In the genomic region with DNA sequence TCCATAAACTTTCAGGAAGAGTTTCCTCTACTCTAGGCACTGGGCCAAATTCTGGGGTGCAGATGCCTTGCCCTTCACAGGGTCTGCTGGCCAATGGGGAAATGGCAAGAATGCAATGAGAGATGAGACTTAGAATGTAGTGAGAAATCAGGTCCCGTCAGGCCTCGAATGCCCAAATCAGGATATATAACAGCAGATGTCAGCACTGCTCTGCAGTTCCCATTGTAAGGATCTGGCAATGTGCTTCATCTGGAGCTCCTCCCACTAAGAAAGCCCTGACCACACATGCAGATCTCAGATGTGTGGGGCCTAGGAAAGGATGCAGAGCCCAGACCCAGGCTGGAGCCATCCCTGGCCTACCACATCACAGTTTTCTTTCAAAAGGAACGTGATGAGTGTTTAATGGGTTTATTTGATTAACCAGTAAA, we compare ENCODE assay signal across 8 cellular contexts. TPM values are rescaled to one million over a fixed set of nuclear protein-coding genes. Genes with fewer than 3 reads are reported as not detected.
DNase-seq lines count a peak whose midpoint lies in the region; ATAC-seq and TF ChIP-seq lines count a peak whose summit lies in the region.

No MANE protein-coding gene starts in this region.

- H3K27ac ChIP-seq in endodermal cell (ENCODE audit: low read depth, low read length) (no peak overlapping the region), mesendoderm (ENCODE audit: low read depth, low read length) (no peak overlapping the region)

- peaks cover 13% of the 10 kb centered on the region for H3K36me3 Mint-ChIP-seq in endodermal cell (ENCODE audit: low read depth)

- H3K4me3 Mint-ChIP-seq in endodermal cell: no peak overlapping the region

- no peaks in the 10 kb centered on the region for H3K9me3 Mint-ChIP-seq in endodermal cell

- peak; percentile 78 for DNase-seq in BE2C
- DNase-seq in NCI-H446 treated with DMSO at 0.1 percent for 48 hours (lab: John Stamatoyannopoulos, UW): peak; percentile 25
- DNase-seq in endodermal cell: peak; percentile 42
- DNase-seq in mesendoderm: peak; percentile 66
- DNase-seq in activated gamma-delta T cell treated with Interleukin-2 at 50 U/mL for 16 hours: no peak

- H3K4me1 Mint-ChIP-seq in endodermal cell: peaks cover 1% of the 10 kb centered on the region

- no peaks in the 10 kb centered on the region for H3K27me3 ChIP-seq in BE2C
- no peaks in the 10 kb centered on the region for H3K27me3 ChIP-seq in endodermal cell (ENCODE audit: control insufficient read depth, insufficient read depth, low read length, poor library complexity, severe bottlenecking)
- no peaks in the 10 kb centered on the region for H3K27me3 ChIP-seq in mesendoderm (ENCODE audit: insufficient read depth, low read length, poor library complexity)

- no peak overlapping the region for H3K4me3 ChIP-seq in BE2C (ENCODE audit: low read depth, low read length)
- no peak overlapping the region for H3K4me3 ChIP-seq in endodermal cell (ENCODE audit: low read length)
- H3K4me3 ChIP-seq in mesendoderm (ENCODE audit: low read length): no peak overlapping the region

- H3K4me1 ChIP-seq in BE2C: peaks cover 44% of the 10 kb centered on the region
- no peaks in the 10 kb centered on the region for H3K4me1 ChIP-seq in endodermal cell (ENCODE audit: control insufficient read depth, insufficient read depth, low read length)
- peaks cover 4% of the 10 kb centered on the region for H3K4me1 ChIP-seq in mesendoderm (ENCODE audit: control insufficient read depth, low read depth, low read length)

- H3K79me2 ChIP-seq in mesendoderm (ENCODE audit: control insufficient read depth, insufficient read depth, low read length): no peaks in the 10 kb centered on the region

- ATAC-seq in HG03097 (IDR thresholded peaks at IDR 0.05; ENCODE audit: low FRiP score, unreplicated experiment) (no peak), HG03439 (IDR thresholded peaks at IDR 0.05; ENCODE audit: unreplicated experiment) (no peak), GM21526 (IDR thresholded peaks at IDR 0.05; ENCODE audit: low FRiP score, unreplicated experiment) (no peak)

- no peaks in the 10 kb centered on the region for H3K79me1 ChIP-seq in mesendoderm (ENCODE audit: low read length)

- H2BK15ac ChIP-seq in mesendoderm (replicated peaks; ENCODE audit: low read depth): no peak overlapping the region

- H3K23ac ChIP-seq in mesendoderm (ENCODE audit: low read length): no peak overlapping the region

- H3K36me3 ChIP-seq in BE2C: peaks cover 67% of the 10 kb centered on the region
- H3K36me3 ChIP-seq in endodermal cell (ENCODE audit: control insufficient read depth, insufficient read depth, low read length): no peaks in the 10 kb centered on the region
- peaks cover 28% of the 10 kb centered on the region for H3K36me3 ChIP-seq in mesendoderm (ENCODE audit: control insufficient read depth, insufficient read depth, low read length)

- H3K27me3 Mint-ChIP-seq in endodermal cell (ENCODE audit: insufficient read depth): no peaks in the 10 kb centered on the region

- no peak overlapping the region for H2BK5ac ChIP-seq in mesendoderm (ENCODE audit: low read length)

- H4K5ac ChIP-seq in mesendoderm (ENCODE audit: low read length): no peak overlapping the region

- H3K9me3 ChIP-seq in BE2C (no peaks in the 10 kb centered on the region), endodermal cell (ENCODE audit: control insufficient read depth, low read length) (no peaks in the 10 kb centered on the region)

- no peak overlapping the region for H3K56ac ChIP-seq in mesendoderm (ENCODE audit: low read length)

- no peak overlapping the region for H3K18ac ChIP-seq in mesendoderm (ENCODE audit: low read length)

- 59 to 83% methylated on average over 2 of the region's 3 CpGs for WGBS in endodermal cell (ENCODE audit: insufficient coverage in 1 of 2, insufficient read length in 1 of 2), 2 experiments
- no CpG with 5 or more reads among the region's 3 CpGs for WGBS in mesendoderm (ENCODE audit: extremely low coverage, insufficient coverage, low lambda C conversion rate)

- peak; percentile 70 for TF ChIP-seq CTCF in BE2C (IDR thresholded peaks at IDR 0.05; ENCODE audit: low read depth, low read length)
- peak; percentile 20 for TF ChIP-seq CTCF in endodermal cell (conservative IDR thresholded peaks at IDR 0.05)

- no peak overlapping the region for H3K9ac ChIP-seq in endodermal cell (ENCODE audit: extremely low read depth, low read length, poor library complexity, severe bottlenecking)
- no peak overlapping the region for H3K9ac ChIP-seq in mesendoderm (ENCODE audit: low read length)

- H2BK120ac ChIP-seq in mesendoderm (ENCODE audit: low read depth, low read length): no peak overlapping the region

- H4K8ac ChIP-seq in mesendoderm (ENCODE audit: low read depth, low read length): no peak overlapping the region

- H3K27ac Mint-ChIP-seq in endodermal cell: no peak overlapping the region

- H2AK5ac ChIP-seq in mesendoderm (ENCODE audit: low read length): no peak overlapping the region

- no peak overlapping the region for H3K4me2 ChIP-seq in mesendoderm (ENCODE audit: low read length)

- H3K4ac ChIP-seq in mesendoderm (ENCODE audit: low read depth, low read length): no peak overlapping the region

RNA-seq across cellular contexts. Expression of a gene that starts 13.9 kb away (rescaled TPM):
- polyA plus RNA-seq in BE2C (2012; ENCODE audit: insufficient read depth, insufficient read length, low read depth): 10.9 TPM
- total RNA-seq in endodermal cell: 1 to 10 TPM; 6.4 to 6.8 TPM
- polyA plus RNA-seq in endodermal cell (2013, experiment 1 of 2): 12.6 TPM
- 14.1 TPM for polyA plus RNA-seq in endodermal cell (2013, experiment 2 of 2)
- polyA plus RNA-seq in mesendoderm (2013, experiment 1 of 2): 4.7 TPM
- polyA plus RNA-seq in mesendoderm (2013, experiment 2 of 2): 4.3 TPM

RNA-seq across cellular contexts. Expression of a gene that starts 16.0 kb away (rescaled TPM):
- 1,015 TPM for polyA plus RNA-seq in BE2C (2012; ENCODE audit: insufficient read depth, insufficient read length, low read depth)
- total RNA-seq in endodermal cell: 10 to 100 TPM; 65.0 to 80.4 TPM
- polyA plus RNA-seq in endodermal cell (2013, experiment 1 of 2): 167 TPM
- 179 TPM for polyA plus RNA-seq in endodermal cell (2013, experiment 2 of 2)
- 49.5 TPM for polyA plus RNA-seq in mesendoderm (2013, experiment 1 of 2)
- polyA plus RNA-seq in mesendoderm (2013, experiment 2 of 2): 47.4 TPM
